In the genomic region with DNA sequence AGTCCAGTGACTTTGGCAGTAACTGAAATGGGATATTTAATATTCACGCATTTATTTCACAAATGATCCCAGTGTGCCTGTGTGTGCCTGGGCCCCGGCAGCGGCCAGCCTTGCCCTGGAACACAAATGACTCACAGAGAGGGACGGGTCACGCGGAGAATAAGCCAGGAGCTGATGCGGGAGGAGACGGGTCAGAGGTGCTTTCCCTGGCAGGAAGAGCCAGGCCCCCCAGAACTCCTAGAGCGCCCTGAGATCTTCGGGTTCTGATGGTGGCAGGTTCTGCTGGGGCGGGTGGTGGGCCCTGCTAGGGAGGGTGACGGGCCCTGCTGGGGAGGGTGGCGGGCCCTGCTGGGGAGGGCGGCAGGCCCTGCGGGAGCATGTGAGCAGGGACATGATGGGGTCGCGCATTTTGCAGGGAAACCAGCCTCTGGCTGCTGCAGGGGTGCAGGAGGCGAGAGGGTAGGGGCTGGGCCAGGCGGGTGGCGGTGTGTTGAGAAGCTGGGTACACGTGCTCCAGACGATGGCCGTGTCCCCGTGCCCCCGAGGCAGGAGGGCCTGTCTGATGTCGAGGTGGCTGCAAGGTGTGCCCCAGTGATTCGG, we compare ENCODE assay signal across 19 cellular contexts.
DNase-seq lines count a peak whose midpoint lies in the region; ATAC-seq and TF ChIP-seq lines count a peak whose summit lies in the region.
"Had no signal": no experiment of that assay in that cellular context is flagged by ENCODE, and none has a peak within 500 bp of the region (broad histone marks: within the 10 kb centered on the region; RNA-seq: fewer than 3 reads in every experiment).

No MANE protein-coding gene starts in this region.

- H3K4me3 Mint-ChIP-seq in activated CD4-positive, alpha-beta T cell treated with anti-CD3 and anti-CD28 coated beads, Interleukin-2, amount 10 ng/mL, durations not matched to agents 24 days and 14 days, result no peak overlapping the region
- no peak overlapping the region for H3K4me3 Mint-ChIP-seq in activated CD4-positive, alpha-beta T cell treated with anti-CD3 and anti-CD28 coated beads for 36 hours
- H3K4me3 Mint-ChIP-seq in T-helper 17 cell, result no peak overlapping the region
- H3K4me3 Mint-ChIP-seq: B cell had no signal

- no peaks in the 10 kb centered on the region for H3K9me3 ChIP-seq in tibial artery
- H3K9me3 ChIP-seq in T-helper 17 cell (ENCODE audit: control insufficient read depth, low read length, poor library complexity, severe bottlenecking), result no peaks in the 10 kb centered on the region

- H3K27ac ChIP-seq in tibial artery, result no peak overlapping the region
- H3K27ac ChIP-seq: 22Rv1, HL-60, SK-N-MC had no signal

- CTCF ChIA-PET in activated CD4-positive, alpha-beta T cell treated with anti-CD3 and anti-CD28 coated beads for 36 hours (lab: Charles Lee), result no interaction called here

- peaks cover 0 to 1% of the 10 kb centered on the region in 2 donors for H3K27me3 ChIP-seq in tibial artery

- H3K36me3 ChIP-seq in tibial artery, result no peaks in the 10 kb centered on the region

- no peaks in the 10 kb centered on the region for H3K27me3 Mint-ChIP-seq in activated CD4-positive, alpha-beta T cell treated with anti-CD3 and anti-CD28 coated beads, Interleukin-2, amount 10 ng/mL, durations not matched to agents 24 days and 14 days
- H3K27me3 Mint-ChIP-seq in activated CD4-positive, alpha-beta T cell treated with anti-CD3 and anti-CD28 coated beads for 36 hours, result no peaks in the 10 kb centered on the region
- no peaks in the 10 kb centered on the region for H3K27me3 Mint-ChIP-seq in T-helper 17 cell

- H3K4me1 ChIP-seq in tibial artery, result peaks cover 0 to 13% (median 11%) of the 10 kb centered on the region in 4 donors

- intact Hi-C loops in activated CD4-positive, alpha-beta T cell treated with anti-CD3 and anti-CD28 coated beads, Interleukin-2, amount 10 ng/mL, durations not matched to agents 24 days and 14 days (cut with micrococcal nuclease), result no loop called here
- intact Hi-C loops in activated CD4-positive, alpha-beta T cell treated with anti-CD3 and anti-CD28 coated beads for 36 hours (cut with DNase I, micrococcal nuclease), result no loop called here
- intact Hi-C loops in tibial artery (cut with DNase I; ENCODE audit: low total_unique reads), result no loop called here

- no peak overlapping the region for H3K4me3 ChIP-seq in retinal pigment epithelial cell (ENCODE audit: low read length)
- no peak overlapping the region for H3K4me3 ChIP-seq in tibial artery
- H3K4me3 ChIP-seq: SK-N-MC had no signal

- ATAC-seq in activated CD4-positive, alpha-beta T cell treated with anti-CD3 and anti-CD28 coated beads for 36 hours, result no peak
- ATAC-seq in esophagus mucosa (peak; percentile 27), T-helper 17 cell (no peak)

- no peak overlapping the region for H3K27ac Mint-ChIP-seq in activated CD4-positive, alpha-beta T cell treated with anti-CD3 and anti-CD28 coated beads, Interleukin-2, amount 10 ng/mL, durations not matched to agents 24 days and 14 days
- no peak overlapping the region for H3K27ac Mint-ChIP-seq in activated CD4-positive, alpha-beta T cell treated with anti-CD3 and anti-CD28 coated beads for 36 hours
- H3K27ac Mint-ChIP-seq in T-helper 17 cell, result no peak overlapping the region
- H3K27ac Mint-ChIP-seq: B cell had no signal

- DNase-seq in activated CD4-positive, alpha-beta T cell treated with anti-CD3 and anti-CD28 coated beads, Interleukin-2, amount 10 ng/mL, durations not matched to agents 24 days and 14 days, result peak; percentile 33
- DNase-seq in activated CD4-positive, alpha-beta T cell treated with anti-CD3 and anti-CD28 coated beads for 36 hours, result no peak
- DNase-seq in GM13977 (ENCODE audit: low spot score) (peak; percentile 28), retinal pigment epithelial cell (ENCODE audit: low read depth) (peak; percentile 65), tibial artery (no peak), NCI-H526 treated with DMSO at 0.1 percent for 48 hours (lab: John Stamatoyannopoulos, UW) (no peak), T-helper 17 cell (no peak)
- DNase-seq: DMS79 treated with DMSO at 0.1 percent for 48 hours, IMR-90, NCI-H1048, NCI-H1436 treated with DMSO at 0.1 percent for 48 hours, NCI-H2029, NCI-H446, SHP77 had no signal

- TF ChIP-seq CTCF in GM13977 (IDR thresholded peaks at IDR 0.05; ENCODE audit: extremely low read depth, insufficient read depth, missing control alignments) (no peak), retinal pigment epithelial cell (conservative IDR thresholded peaks at IDR 0.05; ENCODE audit: low read depth, low read length) (no peak), tibial artery (IDR thresholded peaks at IDR 0.05) (no peak)

- in situ Hi-C loops in GM13977 (cut with MboI; ENCODE audit: low pct_unique_long_range_greater_than_20kb, low sequenced_read_pairs, unreplicated experiment), result no loop called here

- no peaks in the 10 kb centered on the region for H3K4me1 Mint-ChIP-seq in activated CD4-positive, alpha-beta T cell treated with anti-CD3 and anti-CD28 coated beads, Interleukin-2, amount 10 ng/mL, durations not matched to agents 24 days and 14 days
- H3K4me1 Mint-ChIP-seq in activated CD4-positive, alpha-beta T cell treated with anti-CD3 and anti-CD28 coated beads for 36 hours, result no peaks in the 10 kb centered on the region
- peaks cover 2% of the 10 kb centered on the region for H3K4me1 Mint-ChIP-seq in T-helper 17 cell
- H3K4me1 Mint-ChIP-seq: B cell had no signal

- no peaks in the 10 kb centered on the region for H3K36me3 Mint-ChIP-seq in activated CD4-positive, alpha-beta T cell treated with anti-CD3 and anti-CD28 coated beads, Interleukin-2, amount 10 ng/mL, durations not matched to agents 24 days and 14 days (ENCODE audit: low read depth)
- no peaks in the 10 kb centered on the region for H3K36me3 Mint-ChIP-seq in activated CD4-positive, alpha-beta T cell treated with anti-CD3 and anti-CD28 coated beads for 36 hours (ENCODE audit: low read depth)
- no peaks in the 10 kb centered on the region for H3K36me3 Mint-ChIP-seq in T-helper 17 cell (ENCODE audit: low read depth)

- POLR2A ChIA-PET in activated CD4-positive, alpha-beta T cell treated with anti-CD3 and anti-CD28 coated beads for 36 hours (lab: Charles Lee), result no interaction called here

- no peaks in the 10 kb centered on the region for H3K9me3 Mint-ChIP-seq in activated CD4-positive, alpha-beta T cell treated with anti-CD3 and anti-CD28 coated beads, Interleukin-2, amount 10 ng/mL, durations not matched to agents 24 days and 14 days
- H3K9me3 Mint-ChIP-seq in activated CD4-positive, alpha-beta T cell treated with anti-CD3 and anti-CD28 coated beads for 36 hours (ENCODE audit: low read depth), result no peaks in the 10 kb centered on the region

Comparison
In these comparisons a context has a peak if more than half of its experiments do, and no peak if none do; other contexts are left out.
1. DNase-seq: peak in activated CD4-positive, alpha-beta T cell treated with anti-CD3 and anti-CD28 coated beads, Interleukin-2, amount 10 ng/mL, durations not matched to agents 24 days and 14 days (single experiment), GM13977 (single experiment) and retinal pigment epithelial cell (single experiment); none in activated CD4-positive, alpha-beta T cell treated with anti-CD3 and anti-CD28 coated beads for 36 hours (single experiment), tibial artery (0 of 2), NCI-H526 treated with DMSO at 0.1 percent for 48 hours (single experiment) and T-helper 17 cell (0 of 3).